In the genomic region with DNA sequence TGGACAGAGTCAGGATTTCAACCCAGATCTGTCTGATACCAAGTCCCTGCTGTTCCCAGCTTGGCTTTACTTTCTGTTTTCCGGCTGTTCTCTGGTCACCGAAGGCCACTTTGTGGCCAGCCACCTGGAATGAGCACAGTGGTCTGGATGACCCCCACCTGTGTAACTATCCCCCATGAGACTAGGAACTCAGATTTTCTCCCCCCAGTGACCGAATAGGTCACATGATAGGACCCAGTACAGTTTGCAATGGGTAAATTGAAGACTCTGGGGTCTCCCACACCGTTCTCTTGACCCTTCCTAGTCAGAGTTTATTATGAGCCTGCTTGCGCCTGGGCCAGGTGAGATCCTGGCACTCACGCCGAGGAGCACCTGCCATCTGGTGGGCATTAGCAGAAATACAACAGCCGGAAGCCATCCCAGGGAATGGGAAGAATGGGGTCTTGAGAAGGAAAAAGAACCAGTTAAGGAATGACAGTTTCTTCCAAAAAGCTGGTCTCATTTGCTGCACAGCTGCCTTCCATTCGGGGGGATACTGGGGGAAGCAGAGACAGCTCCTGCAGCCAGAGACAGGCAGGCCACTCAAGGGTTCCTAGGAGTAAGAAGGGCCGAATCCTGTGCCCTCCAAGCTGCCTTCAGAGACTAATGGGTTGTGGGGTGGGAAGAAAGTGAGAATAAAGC, we compare ENCODE assay signal across 8 cellular contexts. TPM values are rescaled to one million over a fixed set of nuclear protein-coding genes. Genes with fewer than 3 reads are reported as not detected.
DNase-seq lines count a peak whose midpoint lies in the region; ATAC-seq, FAIRE-seq and TF ChIP-seq lines count a peak whose summit lies in the region.

No MANE protein-coding gene starts in this region.

- TF ChIP-seq EP300 in A549 (IDR thresholded peaks at IDR 0.05) (no peak), upper lobe of left lung (IDR thresholded peaks at IDR 0.05) (no peak)

- peak; percentile 98 to 99 for TF ChIP-seq RAD21 in A549 (conservative IDR thresholded peaks at IDR 0.05 in 1 of 2, IDR thresholded peaks at IDR 0.05 in 1 of 2)

- H3K27ac Mint-ChIP-seq in activated CD8-positive, alpha-beta T cell treated with anti-CD3 and anti-CD28 coated beads for 36 hours = no peak overlapping the region
- H3K27ac Mint-ChIP-seq in endodermal cell = peak overlapping the region; percentile 85
- H3K27ac Mint-ChIP-seq in naive thymus-derived CD4-positive, alpha-beta T cell = peak overlapping the region in 8 of 9 donors; percentile 1 to 76 (median 50)

- H3K4me3 Mint-ChIP-seq in activated CD8-positive, alpha-beta T cell treated with anti-CD3 and anti-CD28 coated beads for 36 hours = no peak overlapping the region
- H3K4me3 Mint-ChIP-seq in endodermal cell = no peak overlapping the region
- peak overlapping the region in 3 of 10 donors; percentile 11 to 47 (median 39) for H3K4me3 Mint-ChIP-seq in naive thymus-derived CD4-positive, alpha-beta T cell

- no peak overlapping the region for H3K9ac ChIP-seq in endodermal cell (ENCODE audit: extremely low read depth, low read length, poor library complexity, severe bottlenecking)

- H3K4me3 ChIP-seq in A549 = no peak overlapping the region
- H3K4me3 ChIP-seq in endodermal cell (ENCODE audit: low read length) = no peak overlapping the region
- H3K4me3 ChIP-seq in naive thymus-derived CD4-positive, alpha-beta T cell (ENCODE audit: low read length) = no peak overlapping the region
- H3K4me3 ChIP-seq in upper lobe of left lung = no peak overlapping the region
- no peak overlapping the region for H3K4me3 ChIP-seq in lower leg skin (ENCODE audit: low read depth, poor library complexity, severe bottlenecking)

- H3K9me3 ChIP-seq in A549 = no peaks in the 10 kb centered on the region
- no peaks in the 10 kb centered on the region for H3K9me3 ChIP-seq in endodermal cell (ENCODE audit: control insufficient read depth, low read length)
- no peaks in the 10 kb centered on the region for H3K9me3 ChIP-seq in naive thymus-derived CD4-positive, alpha-beta T cell (ENCODE audit: control insufficient read depth in 2 of 3, low read length in 3 of 3)
- no peaks in the 10 kb centered on the region for H3K9me3 ChIP-seq in upper lobe of left lung

- H3K4me2 ChIP-seq in A549 = 0 out of 3 replicates have a peak overlapping the region, but pooled peaks have one; percentile 15

- TF ChIP-seq CTCF in A549 (IDR thresholded peaks at IDR 0.05) (peak; percentile 93), endodermal cell (conservative IDR thresholded peaks at IDR 0.05) (peak; percentile 89), upper lobe of left lung (IDR thresholded peaks at IDR 0.05) (peak; percentile 79 to 90 (median 87)), lower leg skin (IDR thresholded peaks at IDR 0.05) (peak in 1 of 3 donors; percentile 29)
- TF ChIP-seq CTCF in activated CD8-positive, alpha-beta T cell treated with anti-CD3 and anti-CD28 coated beads for 36 hours (IDR thresholded peaks at IDR 0.05) = peak; percentile 95

- peak; percentile 70 to 83 for DNase-seq in A549 (ENCODE audit: low read depth in 1 of 2, low spot score in 1 of 2)
- DNase-seq in GM12892 (ENCODE audit: insufficient read length) = peak; percentile 63
- peak; percentile 35 for DNase-seq in NCI-H345 treated with DMSO at 0.1 percent for 48 hours (lab: John Stamatoyannopoulos, UW; ENCODE audit: unreplicated experiment)
- peak; percentile 61 for DNase-seq in activated CD8-positive, alpha-beta T cell treated with anti-CD3 and anti-CD28 coated beads for 36 hours
- peak; percentile 93 for DNase-seq in endodermal cell
- DNase-seq in naive thymus-derived CD4-positive, alpha-beta T cell = peak; percentile 24 to 69 (median 46)
- DNase-seq in upper lobe of left lung = peak in 1 of 2 donors; percentile 48
- DNase-seq in lower leg skin (ENCODE audit: low spot score in 2 of 2) = no peak

- POLR2A ChIA-PET in A549 (lab: Yijun Ruan, JAX) = no interaction called here
- POLR2A ChIA-PET in activated CD8-positive, alpha-beta T cell treated with anti-CD3 and anti-CD28 coated beads for 36 hours (lab: Charles Lee) = interaction anchor here (0.7 to 1.3 kb wide), 3 partner anchors 9 to 78 kb away, joined by 3 to 5 read pairs (median 3); no protein-coding TSS in a partner anchor
- POLR2A ChIA-PET in naive thymus-derived CD4-positive, alpha-beta T cell (lab: Charles Lee) = interaction anchor here (0.6 to 4.2 kb wide), 8 partner anchors 11 to 65 kb away, joined by 3 to 17 read pairs (median 3); no protein-coding TSS in a partner anchor

- ATAC-seq in A549 = peak; percentile 93 to 94
- peak; percentile 92 for ATAC-seq in activated CD8-positive, alpha-beta T cell treated with anti-CD3 and anti-CD28 coated beads for 36 hours
- ATAC-seq in naive thymus-derived CD4-positive, alpha-beta T cell = peak; percentile 77
- peak; percentile 75 to 77 for ATAC-seq in upper lobe of left lung (ENCODE audit: low FRiP score in 2 of 2)

- H3K27me3 Mint-ChIP-seq in activated CD8-positive, alpha-beta T cell treated with anti-CD3 and anti-CD28 coated beads for 36 hours = no peaks in the 10 kb centered on the region
- H3K27me3 Mint-ChIP-seq in endodermal cell (ENCODE audit: insufficient read depth) = no peaks in the 10 kb centered on the region
- H3K27me3 Mint-ChIP-seq in naive thymus-derived CD4-positive, alpha-beta T cell = peaks cover 0 to 3% (median 0%) of the 10 kb centered on the region in 5 donors

- H3K9me3 Mint-ChIP-seq in activated CD8-positive, alpha-beta T cell treated with anti-CD3 and anti-CD28 coated beads for 36 hours = no peaks in the 10 kb centered on the region
- H3K9me3 Mint-ChIP-seq in endodermal cell = no peaks in the 10 kb centered on the region
- H3K9me3 Mint-ChIP-seq in naive thymus-derived CD4-positive, alpha-beta T cell = peaks cover 0 to 2% (median 0%) of the 10 kb centered on the region in 11 donors

- TF ChIP-seq POLR2A in A549 (IDR thresholded peaks at IDR 0.05; ENCODE audit: low read length) = no peak
- TF ChIP-seq POLR2A in GM12892 (IDR thresholded peaks at IDR 0.05; ENCODE audit: low read depth, low read length) = no peak
- TF ChIP-seq POLR2A in upper lobe of left lung (IDR thresholded peaks at IDR 0.05) = no peak
- no peak for TF ChIP-seq POLR2A in lower leg skin (IDR thresholded peaks at IDR 0.05)

- CTCF ChIA-PET in A549 (lab: Yijun Ruan, JAX) = interaction anchor here (0.6 to 14.3 kb wide), 71 partner anchors 8 to 1702 kb away, joined by 3 to 244 read pairs (median 5); a partner anchor contains a TSS
- CTCF ChIA-PET in activated CD8-positive, alpha-beta T cell treated with anti-CD3 and anti-CD28 coated beads for 36 hours (lab: Charles Lee) = interaction anchor here (0.7 to 8.4 kb wide), 42 partner anchors 9 to 508 kb away, joined by 3 to 157 read pairs (median 4); a partner anchor contains a TSS
- CTCF ChIA-PET in naive thymus-derived CD4-positive, alpha-beta T cell (lab: Charles Lee) = interaction anchor here (0.5 to 8.0 kb wide), 21 partner anchors 8 to 525 kb away, joined by 3 to 113 read pairs (median 4); a partner anchor contains a TSS

- H3K4me1 Mint-ChIP-seq in activated CD8-positive, alpha-beta T cell treated with anti-CD3 and anti-CD28 coated beads for 36 hours (ENCODE audit: low read depth) = peaks cover 2% of the 10 kb centered on the region
- peaks cover 4% of the 10 kb centered on the region for H3K4me1 Mint-ChIP-seq in endodermal cell
- peaks cover 12 to 22% (median 19%) of the 10 kb centered on the region in 7 donors for H3K4me1 Mint-ChIP-seq in naive thymus-derived CD4-positive, alpha-beta T cell

- H3K4me1 ChIP-seq in A549 (peaks cover 4% of the 10 kb centered on the region), endodermal cell (ENCODE audit: control insufficient read depth, insufficient read depth, low read length) (no peaks in the 10 kb centered on the region), upper lobe of left lung (peaks cover 0 to 18% (median 14%) of the 10 kb centered on the region in 4 donors)
- peaks cover 3 to 6% of the 10 kb centered on the region in 2 donors for H3K4me1 ChIP-seq in naive thymus-derived CD4-positive, alpha-beta T cell (ENCODE audit: control insufficient read depth in 2 of 2, insufficient read depth in 2 of 2, low read length in 2 of 2)

- H3K36me3 ChIP-seq in endodermal cell (ENCODE audit: control insufficient read depth, insufficient read depth, low read length) = no peaks in the 10 kb centered on the region
- H3K36me3 ChIP-seq in naive thymus-derived CD4-positive, alpha-beta T cell (ENCODE audit: control insufficient read depth in 2 of 3, insufficient read depth in 3 of 3, low read length in 3 of 3) = no peaks in the 10 kb centered on the region
- H3K36me3 ChIP-seq in upper lobe of left lung = peaks cover 0 to 11% (median 0%) of the 10 kb centered on the region in 4 donors

- peak overlapping the region; percentile 65 to 72; a peak in 5 of 6 replicates for H3K27ac ChIP-seq in A549
- no peak overlapping the region for H3K27ac ChIP-seq in endodermal cell (ENCODE audit: low read depth, low read length)
- no peak overlapping the region for H3K27ac ChIP-seq in naive thymus-derived CD4-positive, alpha-beta T cell (ENCODE audit: low read depth, low read length)
- H3K27ac ChIP-seq in upper lobe of left lung = peak overlapping the region in 2 of 4 donors; percentile 16 to 63

- H3K27me3 ChIP-seq in endodermal cell (ENCODE audit: control insufficient read depth, insufficient read depth, low read length, poor library complexity, severe bottlenecking) (no peaks in the 10 kb centered on the region), upper lobe of left lung (no peaks in the 10 kb centered on the region)
- H3K27me3 ChIP-seq in naive thymus-derived CD4-positive, alpha-beta T cell (ENCODE audit: control insufficient read depth in 2 of 2, insufficient read depth in 2 of 2, low read length in 2 of 2) = no peaks in the 10 kb centered on the region

- no peak for FAIRE-seq in A549 (lab: Jason Lieb, UNC)
- FAIRE-seq in GM12892 (lab: Jason Lieb, UNC) = peak; percentile 40

- 24% methylated on average over 10 of the region's 10 CpGs for WGBS in A549 (ENCODE audit: missing lambda C conversion rate)
- 37 to 42% methylated on average over 9 to 10 of the region's 10 CpGs for WGBS in endodermal cell (ENCODE audit: insufficient coverage in 1 of 2, insufficient read length in 1 of 2), 2 experiments
- WGBS in upper lobe of left lung, 2 donors = 29 to 38% methylated on average over 10 of the region's 10 CpGs
- 30 to 33% methylated on average over 10 of the region's 10 CpGs for WGBS in lower leg skin, 2 donors

- intact Hi-C loops in activated CD8-positive, alpha-beta T cell treated with anti-CD3 and anti-CD28 coated beads for 36 hours (cut with micrococcal nuclease) = loop anchor here (1.0 to 5.0 kb wide), 2 partner anchors 46 to 65 kb away; a partner anchor contains a TSS
- intact Hi-C loops in naive thymus-derived CD4-positive, alpha-beta T cell (cut with micrococcal nuclease) = loop anchor here (1.0 to 5.0 kb wide), 6 partner anchors 26 to 279 kb away; a partner anchor contains a TSS
- intact Hi-C loops in lower leg skin (cut with DNase I; ENCODE audit: low total_unique reads) = loop anchor here (5.0 kb wide), 1 partner anchor 66 kb away; no protein-coding TSS in a partner anchor

- no peaks in the 10 kb centered on the region for H3K36me3 Mint-ChIP-seq in activated CD8-positive, alpha-beta T cell treated with anti-CD3 and anti-CD28 coated beads for 36 hours (ENCODE audit: low read depth)
- H3K36me3 Mint-ChIP-seq in endodermal cell (ENCODE audit: low read depth) = no peaks in the 10 kb centered on the region
- H3K36me3 Mint-ChIP-seq in naive thymus-derived CD4-positive, alpha-beta T cell = peaks cover 0 to 2% (median 0%) of the 10 kb centered on the region in 5 donors

RNA-seq across cellular contexts. Expression of a gene that starts 7.1 kb away (rescaled TPM):
- polyA plus RNA-seq in A549 (2011; rRNA removed) (0.12 TPM in 1 of 2 replicates, not detected in the other), A549 (2017; fragmentation: RNase III; extraction: RNeasy Plus Mini Kit Qiagen cat#74134 plus additional on column Dnase treatment) (0.12 TPM in 1 of 3 replicates, not detected in the others)
- polyA plus RNA-seq in A549 (2012; cell fraction: cytosol; rRNA removed) = 0.05 and 0.06 TPM in 2 replicates
- 0.28 TPM in 1 of 2 replicates, not detected in the other for polyA plus RNA-seq in A549 (2012; cell fraction: nucleus; rRNA removed)
- not detected in 2 replicates for polyA minus RNA-seq in A549 (2011; rRNA and poly(A)+ RNA removed)
- 1.1 TPM for polyA plus RNA-seq in GM12892 (2012; ENCODE audit: missing spikeins)
- 1 to 10 TPM in 1 of 2 experiments, under 1 TPM in 1; 0.61 to 1.5 TPM for total RNA-seq in activated CD8-positive, alpha-beta T cell treated with anti-CD3 and anti-CD28 coated beads for 36 hours
- total RNA-seq in endodermal cell (10 to 100 TPM; 15.2 to 18.0 TPM), upper lobe of left lung (100 to 1,000 TPM in 1 of 6 donors, 10 to 100 TPM in 5; 27.6 to 286 (median 57.7) TPM), lower leg skin (10 to 100 TPM; 31.3 to 60.2 (median 50.6) TPM)
- 6.4 TPM for polyA plus RNA-seq in endodermal cell (2013, experiment 1 of 2)
- polyA plus RNA-seq in endodermal cell (2013, experiment 2 of 2) = 4.7 TPM
- total RNA-seq in naive thymus-derived CD4-positive, alpha-beta T cell = 1 to 10 TPM; 1.1 to 3.2 (median 3.1) TPM
- polyA plus RNA-seq in naive thymus-derived CD4-positive, alpha-beta T cell = 1 to 10 TPM; 3.0 to 5.1 TPM

RNA-seq across cellular contexts. Expression of a gene that starts 19.5 kb away (rescaled TPM):
- polyA plus RNA-seq in A549 (2011; rRNA removed) (25.4 and 27.8 TPM in 2 replicates), A549 (2017; fragmentation: RNase III; extraction: RNeasy Plus Mini Kit Qiagen cat#74134 plus additional on column Dnase treatment) (19.9 to 22.8 TPM (median 22.2 TPM) in 3 replicates)
- polyA plus RNA-seq in A549 (2012; cell fraction: cytosol; rRNA removed) = 23.8 and 34.1 TPM in 2 replicates
- 37.4 and 40.1 TPM in 2 replicates for polyA plus RNA-seq in A549 (2012; cell fraction: nucleus; rRNA removed)
- polyA minus RNA-seq in A549 (2011; rRNA and poly(A)+ RNA removed) = 36.7 and 51.3 TPM in 2 replicates
- polyA plus RNA-seq in GM12892 (2012; ENCODE audit: missing spikeins) = 5.0 TPM
- 1 to 10 TPM; 5.7 TPM for total RNA-seq in activated CD8-positive, alpha-beta T cell treated with anti-CD3 and anti-CD28 coated beads for 36 hours
- total RNA-seq in endodermal cell (10 to 100 TPM; 18.0 to 19.8 TPM), upper lobe of left lung (10 to 100 TPM in 5 of 6 donors, 1 to 10 TPM in 1; 5.7 to 24.5 (median 12.3) TPM), lower leg skin (10 to 100 TPM in 3 of 4 donors, 1 to 10 TPM in 1; 9.8 to 16.4 (median 11.9) TPM)
- polyA plus RNA-seq in endodermal cell (2013, experiment 1 of 2) = 14.3 TPM
- polyA plus RNA-seq in endodermal cell (2013, experiment 2 of 2) = 13.4 TPM
- total RNA-seq in naive thymus-derived CD4-positive, alpha-beta T cell = 10 to 100 TPM in 2 of 5 experiments, 1 to 10 TPM in 3; 6.0 to 12.8 (median 9.5) TPM
- 10 to 100 TPM in 1 of 2 donors, 1 to 10 TPM in 1; 7.6 to 10.5 TPM for polyA plus RNA-seq in naive thymus-derived CD4-positive, alpha-beta T cell

RNA-seq across cellular contexts. Expression of a gene that starts 19.6 kb away (rescaled TPM):
- polyA plus RNA-seq in A549 (2011; rRNA removed) (52.3 and 62.1 TPM in 2 replicates), A549 (2017; fragmentation: RNase III; extraction: RNeasy Plus Mini Kit Qiagen cat#74134 plus additional on column Dnase treatment) (29.2 to 37.9 TPM (median 33.2 TPM) in 3 replicates)
- 62.7 and 67.5 TPM in 2 replicates for polyA plus RNA-seq in A549 (2012; cell fraction: cytosol; rRNA removed)
- polyA plus RNA-seq in A549 (2012; cell fraction: nucleus; rRNA removed) = 107 and 133 TPM in 2 replicates
- 176 and 187 TPM in 2 replicates for polyA minus RNA-seq in A549 (2011; rRNA and poly(A)+ RNA removed)
- polyA plus RNA-seq in GM12892 (2012; ENCODE audit: missing spikeins) = 44.5 TPM
- 100 to 1,000 TPM in 1 of 2 experiments, 10 to 100 TPM in 1; 96.2 to 110 TPM for total RNA-seq in activated CD8-positive, alpha-beta T cell treated with anti-CD3 and anti-CD28 coated beads for 36 hours
- total RNA-seq in endodermal cell (10 to 100 TPM; 89.8 to 94.8 TPM), upper lobe of left lung (100 to 1,000 TPM in 1 of 6 donors, 10 to 100 TPM in 5; 30.4 to 225 (median 50.1) TPM), lower leg skin (10 to 100 TPM; 32.8 to 44.3 (median 36.1) TPM)
- 59.2 TPM for polyA plus RNA-seq in endodermal cell (2013, experiment 1 of 2)
- 49.7 TPM for polyA plus RNA-seq in endodermal cell (2013, experiment 2 of 2)
- total RNA-seq in naive thymus-derived CD4-positive, alpha-beta T cell = 10 to 100 TPM; 55.7 to 98.7 (median 63.7) TPM
- polyA plus RNA-seq in naive thymus-derived CD4-positive, alpha-beta T cell = 10 to 100 TPM; 24.8 to 39.5 TPM

RNA-seq across cellular contexts. Expression of a gene that starts 45.9 kb away (rescaled TPM):
- polyA plus RNA-seq in A549 (2011; rRNA removed) (25.9 and 29.2 TPM in 2 replicates), A549 (2017; fragmentation: RNase III; extraction: RNeasy Plus Mini Kit Qiagen cat#74134 plus additional on column Dnase treatment) (22.6 to 23.1 TPM (median 22.9 TPM) in 3 replicates)
- polyA plus RNA-seq in A549 (2012; cell fraction: cytosol; rRNA removed) = 45.0 and 55.2 TPM in 2 replicates
- polyA plus RNA-seq in A549 (2012; cell fraction: nucleus; rRNA removed) = 44.2 and 52.1 TPM in 2 replicates
- polyA minus RNA-seq in A549 (2011; rRNA and poly(A)+ RNA removed) = 45.9 and 47.6 TPM in 2 replicates
- polyA plus RNA-seq in GM12892 (2012; ENCODE audit: missing spikeins) = 3.0 TPM
- 10 to 100 TPM; 15.1 to 16.2 TPM for total RNA-seq in activated CD8-positive, alpha-beta T cell treated with anti-CD3 and anti-CD28 coated beads for 36 hours
- total RNA-seq in endodermal cell (10 to 100 TPM; 54.6 to 58.7 TPM), upper lobe of left lung (100 to 1,000 TPM in 2 of 6 donors, 10 to 100 TPM in 4; 49.0 to 132 (median 67.0) TPM), lower leg skin (100 to 1,000 TPM in 3 of 4 donors, 10 to 100 TPM in 1; 89.6 to 131 (median 111) TPM)
- 32.7 TPM for polyA plus RNA-seq in endodermal cell (2013, experiment 1 of 2)
- polyA plus RNA-seq in endodermal cell (2013, experiment 2 of 2) = 34.9 TPM
- total RNA-seq in naive thymus-derived CD4-positive, alpha-beta T cell = 10 to 100 TPM; 31.3 to 48.8 (median 34.5) TPM
- polyA plus RNA-seq in naive thymus-derived CD4-positive, alpha-beta T cell = 10 to 100 TPM; 24.2 to 54.0 TPM

RNA-seq across cellular contexts. Expression of a gene that starts 46.1 kb away (rescaled TPM):
- polyA plus RNA-seq in A549 (2011; rRNA removed) = 10.0 and 12.2 TPM in 2 replicates
- polyA plus RNA-seq in A549 (2012; cell fraction: cytosol; rRNA removed) = 13.5 and 15.8 TPM in 2 replicates
- 46.1 and 48.0 TPM in 2 replicates for polyA plus RNA-seq in A549 (2012; cell fraction: nucleus; rRNA removed)
- 8.1 to 9.6 TPM (median 8.4 TPM) in 3 replicates for polyA plus RNA-seq in A549 (2017; fragmentation: RNase III; extraction: RNeasy Plus Mini Kit Qiagen cat#74134 plus additional on column Dnase treatment)
- 10.8 and 12.8 TPM in 2 replicates for polyA minus RNA-seq in A549 (2011; rRNA and poly(A)+ RNA removed)
- 9.7 TPM for polyA plus RNA-seq in GM12892 (2012; ENCODE audit: missing spikeins)
- 10 to 100 TPM; 17.0 to 18.6 TPM for total RNA-seq in activated CD8-positive, alpha-beta T cell treated with anti-CD3 and anti-CD28 coated beads for 36 hours
- 10 to 100 TPM; 13.6 to 25.3 TPM for total RNA-seq in endodermal cell
- 18.8 TPM for polyA plus RNA-seq in endodermal cell (2013, experiment 1 of 2)
- 16.8 TPM for polyA plus RNA-seq in endodermal cell (2013, experiment 2 of 2)
- 10 to 100 TPM in 4 of 5 experiments, 1 to 10 TPM in 1; 7.2 to 18.2 (median 14.8) TPM for total RNA-seq in naive thymus-derived CD4-positive, alpha-beta T cell
- polyA plus RNA-seq in naive thymus-derived CD4-positive, alpha-beta T cell = 10 to 100 TPM in 1 of 2 donors, 1 to 10 TPM in 1; 9.8 to 14.2 TPM
- total RNA-seq in upper lobe of left lung = 10 to 100 TPM in 1 of 6 donors, 1 to 10 TPM in 5; 3.9 to 10.5 (median 5.4) TPM
- 10 to 100 TPM in 2 of 4 donors, 1 to 10 TPM in 2; 8.2 to 19.4 (median 10.9) TPM for total RNA-seq in lower leg skin

Comparison
In these comparisons a context has a peak if more than half of its experiments do, and no peak if none do; other contexts are left out.
1. DNase-seq: peak in A549 (2 of 2), GM12892 (single experiment), NCI-H345 treated with DMSO at 0.1 percent for 48 hours (single experiment), activated CD8-positive, alpha-beta T cell treated with anti-CD3 and anti-CD28 coated beads for 36 hours (single experiment), endodermal cell (single experiment) and naive thymus-derived CD4-positive, alpha-beta T cell (9 of 9); none in lower leg skin (0 of 2).
2. H3K27ac ChIP-seq: peak in A549 (2 of 2); none in endodermal cell (single experiment) and naive thymus-derived CD4-positive, alpha-beta T cell (single experiment).
3. Peak in every context shown above with its lines, with median percentiles within 50 percentile points of each other: ATAC-seq.